Comparison of ENCODE assay signal across 12 cellular contexts in the genomic region with DNA sequence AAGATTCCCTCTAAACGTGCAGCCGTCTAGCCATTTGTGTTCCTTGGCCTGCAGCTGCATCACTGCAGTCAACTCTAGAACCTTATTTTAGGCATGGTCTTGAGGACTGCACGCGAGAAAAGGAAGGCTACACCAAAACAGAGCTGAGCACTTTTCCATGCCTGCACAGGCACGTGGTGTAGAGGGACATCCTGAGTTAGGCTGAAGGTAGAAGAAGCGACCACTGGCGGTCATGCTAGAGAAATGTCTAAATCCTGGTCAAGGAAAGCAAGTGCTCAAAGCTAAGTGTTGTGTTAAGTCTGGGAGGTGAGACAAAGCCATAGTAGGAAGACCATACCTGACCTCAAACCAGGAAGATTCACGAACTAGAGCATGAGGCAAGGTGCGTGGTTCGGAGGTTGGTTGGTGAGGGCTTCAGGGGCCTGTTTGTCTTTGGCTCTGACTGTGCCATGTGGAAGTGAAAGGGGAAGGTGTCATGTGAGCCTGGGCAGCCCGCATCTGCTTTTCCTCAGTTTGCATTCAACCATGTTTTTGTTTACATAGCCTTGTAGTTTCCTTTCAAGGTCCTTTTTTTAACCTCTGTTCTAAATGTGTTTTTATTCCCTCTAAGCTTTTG.
DNase-seq lines count a peak whose midpoint lies in the region; ATAC-seq and TF ChIP-seq lines count a peak whose summit lies in the region.
"Had no signal": no experiment of that assay in that cellular context is flagged by ENCODE, and none has a peak within 500 bp of the region (broad histone marks: within the 10 kb centered on the region; RNA-seq: fewer than 3 reads in every experiment).

No MANE protein-coding gene starts in this region.

- peak; percentile 24 for DNase-seq in globus pallidus (ENCODE audit: low spot score)
- no peak for DNase-seq in naive thymus-derived CD4-positive, alpha-beta T cell
- DNase-seq in activated CD4-positive, alpha-beta memory T cell treated with anti-CD3 and anti-CD28 coated beads for 36 hours, result no peak
- no peak for DNase-seq in activated gamma-delta T cell (lab: John Stamatoyannopoulos, UW)
- DNase-seq in omental fat pad (ENCODE audit: low spot score), result no peak
- DNase-seq: activated CD4-positive, CD25-positive, alpha-beta regulatory T cell; NCI-H345; stimulated activated CD4-positive, alpha-beta T cell treated with anti-CD3 and anti-CD28 coated beads, Interleukin-4, amount 100 ng/mL, for 1 hour had no signal

- no peaks in the 10 kb centered on the region for H3K36me3 Mint-ChIP-seq in naive thymus-derived CD4-positive, alpha-beta T cell
- H3K36me3 Mint-ChIP-seq in activated CD4-positive, alpha-beta memory T cell treated with anti-CD3 and anti-CD28 coated beads for 36 hours, result no peaks in the 10 kb centered on the region

- no peaks in the 10 kb centered on the region for H3K4me1 ChIP-seq in naive thymus-derived CD4-positive, alpha-beta T cell (ENCODE audit: control insufficient read depth in 2 of 2, insufficient read depth in 2 of 2, low read length in 2 of 2)
- H3K4me1 ChIP-seq: vagina had no signal

- no peaks in the 10 kb centered on the region for H3K9me3 ChIP-seq in naive thymus-derived CD4-positive, alpha-beta T cell (ENCODE audit: control insufficient read depth in 2 of 3, low read length in 3 of 3)
- H3K9me3 ChIP-seq: vagina had no signal

- no peak overlapping the region for H3K4me3 ChIP-seq in naive thymus-derived CD4-positive, alpha-beta T cell (ENCODE audit: low read length)
- H3K4me3 ChIP-seq: vagina had no signal

- CTCF ChIA-PET in naive thymus-derived CD4-positive, alpha-beta T cell (lab: Charles Lee), result interaction anchor here (0.7 kb wide), 1 partner anchor 220 kb away, joined by 3 read pairs; no protein-coding TSS in a partner anchor
- CTCF ChIA-PET in activated CD4-positive, alpha-beta memory T cell treated with anti-CD3 and anti-CD28 coated beads for 36 hours (lab: Charles Lee), result no interaction called here

- ATAC-seq in GM21447 (IDR thresholded peaks at IDR 0.05; ENCODE audit: unreplicated experiment) (peak; percentile 63), HG03442 (IDR thresholded peaks at IDR 0.05; ENCODE audit: unreplicated experiment) (peak; percentile 73), omental fat pad (ENCODE audit: low FRiP score) (no peak)
- no peak for ATAC-seq in naive thymus-derived CD4-positive, alpha-beta T cell

- no peaks in the 10 kb centered on the region for H3K36me3 ChIP-seq in naive thymus-derived CD4-positive, alpha-beta T cell (ENCODE audit: control insufficient read depth in 2 of 3, insufficient read depth in 3 of 3, low read length in 3 of 3)
- H3K36me3 ChIP-seq: vagina had no signal

- no peak overlapping the region for H3K4me3 Mint-ChIP-seq in naive thymus-derived CD4-positive, alpha-beta T cell
- no peak overlapping the region for H3K4me3 Mint-ChIP-seq in activated CD4-positive, alpha-beta memory T cell treated with anti-CD3 and anti-CD28 coated beads for 36 hours

- peaks cover 0 to 32% (median 11%) of the 10 kb centered on the region in 7 donors for H3K4me1 Mint-ChIP-seq in naive thymus-derived CD4-positive, alpha-beta T cell
- H3K4me1 Mint-ChIP-seq in activated CD4-positive, alpha-beta memory T cell treated with anti-CD3 and anti-CD28 coated beads for 36 hours (ENCODE audit: low read depth), result peaks cover 11% of the 10 kb centered on the region

- TF ChIP-seq CTCF in GM12872 (IDR thresholded peaks at IDR 0.05; ENCODE audit: insufficient read depth, low read depth, low read length) (peak; percentile 49), omental fat pad (IDR thresholded peaks at IDR 0.05) (no peak)

- no peaks in the 10 kb centered on the region for H3K27me3 ChIP-seq in naive thymus-derived CD4-positive, alpha-beta T cell (ENCODE audit: control insufficient read depth in 2 of 2, insufficient read depth in 2 of 2, low read length in 2 of 2)
- H3K27me3 ChIP-seq: vagina had no signal

- H3K9me3 Mint-ChIP-seq in naive thymus-derived CD4-positive, alpha-beta T cell, result no peaks in the 10 kb centered on the region
- no peaks in the 10 kb centered on the region for H3K9me3 Mint-ChIP-seq in activated CD4-positive, alpha-beta memory T cell treated with anti-CD3 and anti-CD28 coated beads for 36 hours

- H3K27ac Mint-ChIP-seq in naive thymus-derived CD4-positive, alpha-beta T cell, result no peak overlapping the region
- H3K27ac Mint-ChIP-seq in activated CD4-positive, alpha-beta memory T cell treated with anti-CD3 and anti-CD28 coated beads for 36 hours, result no peak overlapping the region

- intact Hi-C loops in naive thymus-derived CD4-positive, alpha-beta T cell (cut with micrococcal nuclease), result no loop called here
- intact Hi-C loops in activated CD4-positive, alpha-beta memory T cell treated with anti-CD3 and anti-CD28 coated beads for 36 hours (cut with micrococcal nuclease), result no loop called here

- no peak overlapping the region for H3K27ac ChIP-seq in naive thymus-derived CD4-positive, alpha-beta T cell (ENCODE audit: low read depth, low read length)
- H3K27ac ChIP-seq: vagina had no signal

- peaks cover 0 to 9% (median 4%) of the 10 kb centered on the region in 5 donors for H3K27me3 Mint-ChIP-seq in naive thymus-derived CD4-positive, alpha-beta T cell
- peaks cover 5% of the 10 kb centered on the region for H3K27me3 Mint-ChIP-seq in activated CD4-positive, alpha-beta memory T cell treated with anti-CD3 and anti-CD28 coated beads for 36 hours

- POLR2A ChIA-PET in naive thymus-derived CD4-positive, alpha-beta T cell (lab: Charles Lee), result no interaction called here
- POLR2A ChIA-PET in activated CD4-positive, alpha-beta memory T cell treated with anti-CD3 and anti-CD28 coated beads for 36 hours (lab: Charles Lee), result no interaction called here

Comparison
In these comparisons a context has a peak if more than half of its experiments do, and no peak if none do; other contexts are left out.
1. ATAC-seq: peak in GM21447 (single experiment) and HG03442 (single experiment); none in naive thymus-derived CD4-positive, alpha-beta T cell (single experiment) and omental fat pad (single experiment).